30 cellular contexts compared by ENCODE assay signal in genomic region chr16:47129755-47130435, GRCh38. TPM values are rescaled to one million over a fixed set of nuclear protein-coding genes. Genes with fewer than 3 reads are reported as not detected.
DNase-seq lines count a peak whose midpoint lies in the region; ATAC-seq, FAIRE-seq and TF ChIP-seq lines count a peak whose summit lies in the region.
"Had no signal": no experiment of that assay in that cellular context is flagged by ENCODE, and none has a peak within 500 bp of the region (broad histone marks: within the 10 kb centered on the region; RNA-seq: fewer than 3 reads in every experiment).

No MANE protein-coding gene starts in this region.

- peak; percentile 78 for FAIRE-seq in GM12892 (lab: Jason Lieb, UNC)
- no peak for FAIRE-seq in GM12878 (lab: Jason Lieb, UNC)
- FAIRE-seq: A549, islet of Langerhans, pancreas, small intestine, TTC549 had no signal

- no TSS peak for BruUV-seq in GM12878 (replicated peaks; lab: Mats Ljungman, UMichigan)

- TF ChIP-seq POLR2A in GM12892 (IDR thresholded peaks at IDR 0.05; ENCODE audit: low read depth, low read length) (no peak), GM12878 (IDR thresholded peaks at IDR 0.05; ENCODE audit: low read depth, low read length) (no peak)

- no peak overlapping the region for H3K4me3 ChIP-seq in GM12878
- no peak overlapping the region for H3K4me3 ChIP-seq in HAP-1
- H3K4me3 ChIP-seq: A549, pancreas, Peyer's patch, SJCRH30 had no signal

- RAD21 ChIA-PET in GM12878 (lab: Charles Lee; ENCODE audit: unreplicated experiment), result interaction anchor here (1.0 kb wide), 2 partner anchors 15 to 83 kb away, joined by 3 read pairs; no protein-coding TSS in a partner anchor

- no peak overlapping the region for H3K27ac ChIP-seq in GM12878 (ENCODE audit: control insufficient read depth, insufficient read depth)
- H3K27ac ChIP-seq: A549, pancreas, Peyer's patch, SJCRH30 had no signal

- POLR2A ChIA-PET in GM12878 (lab: Charles Lee), result no interaction called here

- SMC1A ChIA-PET in GM12878 (lab: Charles Lee; ENCODE audit: uncharacterized antibody, unreplicated experiment), result interaction anchor here (0.8 to 1.7 kb wide), 4 partner anchors 9 to 83 kb away, joined by 3 to 4 read pairs (median 3); no protein-coding TSS in a partner anchor

- H3K27me3 ChIP-seq in GM12878 (replicated peaks in 1 of 2; ENCODE audit: control insufficient read depth in 2 of 2, insufficient read depth in 2 of 2, low read length in 1 of 2) (no peaks in the 10 kb centered on the region), HAP-1 (ENCODE audit: low read depth) (no peaks in the 10 kb centered on the region)
- H3K27me3 ChIP-seq: pancreas, Peyer's patch, SJCRH30 had no signal

- H3K4me1 ChIP-seq in GM12878 (ENCODE audit: control insufficient read depth, insufficient read depth, low read length) (no peaks in the 10 kb centered on the region), HAP-1 (peaks cover 4% of the 10 kb centered on the region; the same call in 1 of the 2 replicates)
- H3K4me1 ChIP-seq: A549, pancreas, Peyer's patch, SJCRH30 had no signal

- peak overlapping the region; percentile 11 for H2AFZ ChIP-seq in GM12878 (ENCODE audit: control insufficient read depth, low read depth, low read length)

- no peaks in the 10 kb centered on the region for H4K20me1 ChIP-seq in GM12878 (ENCODE audit: control insufficient read depth, insufficient read depth)

- intact Hi-C loops in GM12878 (cut with micrococcal nuclease; ENCODE audit: unreplicated experiment), result no loop called here
- intact Hi-C loops in left colon (cut with DNase I, micrococcal nuclease), result no loop called here

- in situ Hi-C loops in KBM-7 (cut with MboI; ENCODE audit: low pct_unique_long_range_greater_than_20kb, low sequenced_read_pairs) (loop anchor here (25.0 kb wide), 1 partner anchor 982 kb away; no protein-coding TSS in a partner anchor), GM12878 (cut with MboI) (loop anchor here (25.0 kb wide), 1 partner anchor 1482 kb away; the partner anchor contains the start of gene N4BP1), HAP-1 (cut with MboI; ENCODE audit: low sequenced_read_pairs) (no loop called here)

- no peak for DNase-seq in GM12892 (ENCODE audit: insufficient read length)
- peak; percentile 30 for DNase-seq in KBM-7
- no peak for DNase-seq in GM12878 (ENCODE audit: low read depth, low spot score)
- no peak for DNase-seq in left colon
- DNase-seq in NCI-H526 treated with DMSO at 0.1 percent for 48 hours (lab: John Stamatoyannopoulos, UW), result no peak
- no peak for DNase-seq in NOMO-1 treated with dmso at 0.1 percent for 144 hours (lab: John Stamatoyannopoulos, UW; ENCODE audit: unreplicated experiment)
- DNase-seq in HAP-1 (ENCODE audit: low spot score in 2 of 2), result no peak
- DNase-seq: activated gamma-delta T cell; activated T-cell treated with anti-CD3 and anti-CD28 coated beads, Interleukin-2, amount 50 U/mL, for 1 hour; AML-193; CD4-positive, alpha-beta T cell; central memory CD4-positive, alpha-beta T cell; HCEC 1CT; hypothalamus; Karpas-422; NCI-H1048; NCI-H1694; NCI-H524; pancreas; Peyer's patch; SJCRH30; small intestine; stimulated activated CD4-positive, alpha-beta T cell treated with anti-CD3 and anti-CD28 coated beads, Interleukin-2, amount 100 ng/mL, for 24 hours; T-cell; trophoblast cell had no signal

- ATAC-seq in GM12878 (peak; percentile 37), left colon (peak; percentile 52), GM18868 (IDR thresholded peaks at IDR 0.05; ENCODE audit: unreplicated experiment) (no peak)
- ATAC-seq: A549; natural killer cell treated with Interleukin-12 subunit alpha and Interleukin-12 subunit beta and Interleukin-15 and Interleukin-18, amount 100 ng/mL, for 72 hours; pancreas; T-cell had no signal

- H3K79me2 ChIP-seq in GM12878 (ENCODE audit: control insufficient read depth, insufficient read depth, low read length), result peaks cover 31% of the 10 kb centered on the region

- H3K36me3 ChIP-seq in GM12878 (ENCODE audit: control insufficient read depth in 2 of 2, insufficient read depth in 2 of 2, low read length in 1 of 2) (peaks cover 4 to 5% of the 10 kb centered on the region in 2 experiments; a peak in 2 of 4 replicates), HAP-1 (replicated peaks) (peaks cover 9% of the 10 kb centered on the region)
- H3K36me3 ChIP-seq: pancreas, Peyer's patch had no signal

- TF ChIP-seq CTCF in GM12878 (IDR thresholded peaks at IDR 0.05 in 2 of 3, conservative IDR thresholded peaks at IDR 0.05 in 1 of 3; ENCODE audit: control insufficient read depth in 2 of 3, extremely low read depth in 1 of 3, insufficient read depth in 1 of 3, low read depth in 3 of 3, low read length in 3 of 3), result no peak

- CTCF ChIA-PET in GM12878 (lab: Yijun Ruan, JAX), result interaction anchor here (1.0 to 5.5 kb wide), 6 partner anchors 12 to 151 kb away, joined by 3 to 52 read pairs (median 4); no protein-coding TSS in a partner anchor

- H3K9me3 ChIP-seq in GM12878 (replicated peaks; ENCODE audit: control insufficient read depth, insufficient read depth, low read length) (no peaks in the 10 kb centered on the region), HAP-1 (no peaks in the 10 kb centered on the region)
- H3K9me3 ChIP-seq: A549, pancreas, Peyer's patch, SJCRH30 had no signal

- no peak overlapping the region for H3K4me2 ChIP-seq in GM12878 (ENCODE audit: control insufficient read depth, insufficient read depth)
- H3K4me2 ChIP-seq: A549 had no signal

- TF ChIP-seq RAD21 in GM12878 (IDR thresholded peaks at IDR 0.05; ENCODE audit: insufficient read depth, low read depth, low read length), result no peak

- no peak overlapping the region for H3K9ac ChIP-seq in GM12878 (ENCODE audit: control insufficient read depth, insufficient read depth, low read length)

- no peak for TF ChIP-seq EP300 in GM12878 (IDR thresholded peaks at IDR 0.05; ENCODE audit: borderline replicate concordance in 1 of 2, control insufficient read depth in 1 of 2, low read depth in 2 of 2, low read length in 2 of 2)

- WGBS in GM12878 (ENCODE audit: insufficient coverage, insufficient replicate concordance, low lambda C conversion rate, missing lambda C conversion rate), result 84% methylated on average over 7 of the region's 7 CpGs

TF ChIP-seq in GM12878, 131 proteins besides CTCF, POLR2A, EP300 and RAD21 (continues in another document):
- no peak for TF ChIP-seq DPF2 (IDR thresholded peaks at IDR 0.05)
- no peak for TF ChIP-seq TCF7 (IDR thresholded peaks at IDR 0.05; ENCODE audit: borderline replicate concordance)
- TF ChIP-seq STAT3 (IDR thresholded peaks at IDR 0.05; ENCODE audit: low read depth, low read length), result no peak
- TF ChIP-seq BCL11A (IDR thresholded peaks at IDR 0.05; ENCODE audit: low read depth, low read length), result no peak
- no peak for TF ChIP-seq PAX5 (IDR thresholded peaks at IDR 0.05; ENCODE audit: borderline replicate concordance, low read depth, low read length)
- no peak for TF ChIP-seq E2F8 (IDR thresholded peaks at IDR 0.05; ENCODE audit: low read depth, partially characterized antibody)
- TF ChIP-seq ZNF274 (IDR thresholded peaks at IDR 0.05; ENCODE audit: insufficient read depth, insufficient read length), result no peak
- TF ChIP-seq PKNOX1 (IDR thresholded peaks at IDR 0.05), result no peak
- no peak for TF ChIP-seq NR2F1 (conservative IDR thresholded peaks at IDR 0.05)

RNA-seq across cellular contexts. Expression of gene NETO2, which starts 13.8 kb away (rescaled TPM):
- 18.9 TPM for polyA plus RNA-seq in GM12892 (2012; ENCODE audit: missing spikeins)
- total RNA-seq in GM12878 (2013; cell fraction: nucleolus; rRNA removed), result 39.9 and 41.9 TPM in 2 replicates
- total RNA-seq in GM12878 (2014; rRNA removed), result 26.8 and 27.6 TPM in 2 replicates
- total RNA-seq in GM12878 (2014; rRNA removed; fragmentation: Illumina TruSeq; extraction: Trizol), result 31.4 and 36.2 TPM in 2 replicates
- total RNA-seq in GM12878 (2021), result 26.2 and 26.5 TPM in 2 replicates
- polyA plus RNA-seq in GM12878 (2011; ENCODE audit: low read depth), result 9.2 TPM
- 46.2 and 54.4 TPM in 2 replicates for polyA plus RNA-seq in GM12878 (2011; rRNA removed)
- polyA plus RNA-seq in GM12878 (2011; cell fraction: cytosol; rRNA removed), result 36.8 and 37.8 TPM in 2 replicates
- 33.9 and 39.4 TPM in 2 replicates for polyA plus RNA-seq in GM12878 (2011; cell fraction: nucleus; rRNA removed)
- 9.4 and 15.4 TPM in 2 replicates for polyA plus RNA-seq in GM12878 (2012)
- 34.8 and 53.1 TPM in 2 replicates for polyA plus RNA-seq in GM12878 (2014; fragmentation: Illumina TruSeq; extraction: Trizol)
- 10 to 100 TPM in 1 of 2 experiments, 1 to 10 TPM in 1; 8.5 to 12.7 TPM for polyA plus RNA-seq in GM12878 (2014; fragmentation: Nextera tagmentation; extraction: Ambion mirVana)
- polyA plus RNA-seq in GM12878 (2014; rRNA removed), result 35.0 and 37.3 TPM in 2 replicates
- polyA plus RNA-seq in GM12878 (2016; fragmentation: Nextera tagmentation; extraction: Ambion mirVana), result 10 to 100 TPM; 19.4 to 26.4 TPM
- polyA minus RNA-seq in GM12878 (2011; rRNA and poly(A)+ RNA removed), result 35.9 and 37.4 TPM in 2 replicates
- 11.1 and 13.4 TPM in 2 replicates for polyA minus RNA-seq in GM12878 (2011; cell fraction: cytosol; rRNA and poly(A)+ RNA removed)
- 4.4 and 11.4 TPM in 2 replicates for polyA minus RNA-seq in GM12878 (2011; cell fraction: nucleus; rRNA and poly(A)+ RNA removed)
- total RNA-seq in left colon, result 10 to 100 TPM in 1 of 2 donors, 1 to 10 TPM in 1; 3.0 to 28.0 TPM
